In genomic region chr6:61835214-61835613, GRCh38 we compare ENCODE assay signal across 29 cellular contexts.
DNase-seq lines count a peak whose midpoint lies in the region; ATAC-seq and TF ChIP-seq lines count a peak whose summit lies in the region.
"Had no signal": no experiment of that assay in that cellular context is flagged by ENCODE, and none has a peak within 500 bp of the region (broad histone marks: within the 10 kb centered on the region; RNA-seq: fewer than 3 reads in every experiment).

No MANE protein-coding gene starts in this region.

- TF ChIP-seq RAD21 in neural cell (conservative IDR thresholded peaks at IDR 0.05), result no peak

- no peak overlapping the region for H2AFZ ChIP-seq in neural cell (ENCODE audit: low read depth, low read length)

- no peak for DNase-seq in dorsolateral prefrontal cortex
- no peak for DNase-seq in brain microvascular endothelial cell
- DNase-seq: 8988T; ACHN; AML-193; BE2C; C1 segment of cervical spinal cord; Caco-2; Calu3; CD4-positive, alpha-beta memory T cell; CD4-positive, alpha-beta T cell; CD4-positive, CD25-positive, alpha-beta regulatory T cell; CD8-positive, alpha-beta memory T cell; CD8-positive, alpha-beta T cell; COR-L47; DMS 273 treated with DMSO at 0.1 percent for 48 hours; DMS153; DMS53; DMS79; DMS79 treated with DMSO at 0.1 percent for 48 hours; DND-41; EL had no signal

- H3K9me2 ChIP-seq in neural cell (ENCODE audit: insufficient read depth, low read length), result no peaks in the 10 kb centered on the region

- ATAC-seq in HG03097 (IDR thresholded peaks at IDR 0.05; ENCODE audit: low FRiP score, unreplicated experiment), result no peak
- ATAC-seq: A549; CD8-positive, alpha-beta T cell had no signal

- no peak overlapping the region for H3K4me2 ChIP-seq in neural cell (ENCODE audit: low read length)
- H3K4me2 ChIP-seq: A549; BLaER1; BLaER1 treated with 17β-estradiol and CSF1 and Interleukin-3, amounts not matched to agents 10 nM and 100 nM had no signal

- no peaks in the 10 kb centered on the region for H3K27me3 ChIP-seq in dorsolateral prefrontal cortex
- H3K27me3 ChIP-seq in neural cell (ENCODE audit: insufficient read depth, low read depth, low read length), result no peaks in the 10 kb centered on the region
- H3K27me3 ChIP-seq in brain microvascular endothelial cell (replicated peaks), result no peaks in the 10 kb centered on the region
- H3K27me3 ChIP-seq: BE2C; BLaER1; BLaER1 treated with 17β-estradiol and CSF1 and Interleukin-3, amounts not matched to agents 10 nM and 100 nM had no signal

- in situ Hi-C loops in brain microvascular endothelial cell (cut with HindIII; ENCODE audit: low pct_ligation_motif_present, low sequenced_read_pairs), result no loop called here

- no peaks in the 10 kb centered on the region for H3K79me2 ChIP-seq in neural cell (replicated peaks; ENCODE audit: insufficient read depth, low read length)

- no peak overlapping the region for H3K4me3 ChIP-seq in dorsolateral prefrontal cortex
- H3K4me3 ChIP-seq in neural cell (ENCODE audit: low read length), result no peak overlapping the region
- no peak overlapping the region for H3K4me3 ChIP-seq in brain microvascular endothelial cell (ENCODE audit: low read depth, low read length)
- H3K4me3 ChIP-seq: A549; BLaER1; BLaER1 treated with 17β-estradiol and CSF1 and Interleukin-3, amounts not matched to agents 10 nM and 100 nM had no signal

- TF ChIP-seq CTCF in dorsolateral prefrontal cortex (IDR thresholded peaks at IDR 0.05 in 54 of 56, conservative IDR thresholded peaks at IDR 0.05 in 2 of 56; ENCODE audit: low read depth in 1 of 56, partially characterized antibody in 56 of 56) (no peak), neural cell (IDR thresholded peaks at IDR 0.05; ENCODE audit: poor library complexity, severe bottlenecking) (no peak), brain microvascular endothelial cell (IDR thresholded peaks at IDR 0.05; ENCODE audit: low read depth, low read length, missing control alignments) (no peak)

- no peaks in the 10 kb centered on the region for H3K9me3 ChIP-seq in neural cell (ENCODE audit: low read length)
- H3K9me3 ChIP-seq: A549; BE2C; BLaER1; BLaER1 treated with 17β-estradiol and CSF1 and Interleukin-3, amounts not matched to agents 10 nM and 100 nM; Caco-2 had no signal

- H3K36me3 ChIP-seq in neural cell (ENCODE audit: insufficient read depth, low read length), result no peaks in the 10 kb centered on the region
- H3K36me3 ChIP-seq in brain microvascular endothelial cell (replicated peaks), result no peaks in the 10 kb centered on the region
- H3K36me3 ChIP-seq: BE2C; BLaER1; BLaER1 treated with 17β-estradiol and CSF1 and Interleukin-3, amounts not matched to agents 10 nM and 100 nM had no signal

- H4K20me1 ChIP-seq in neural cell (ENCODE audit: insufficient read depth), result no peaks in the 10 kb centered on the region
- H4K20me1 ChIP-seq: BLaER1; BLaER1 treated with 17β-estradiol and CSF1 and Interleukin-3, amounts not matched to agents 10 nM and 100 nM had no signal

- peak; percentile 84 for TF ChIP-seq EP300 in neural cell (conservative IDR thresholded peaks at IDR 0.05; ENCODE audit: poor library complexity, severe bottlenecking)

- H3F3A ChIP-seq in neural cell (ENCODE audit: insufficient read depth, low read length, poor library complexity, severe bottlenecking), result no peaks in the 10 kb centered on the region

- no peak overlapping the region for H3K9ac ChIP-seq in neural cell (ENCODE audit: low read length)
- H3K9ac ChIP-seq: BLaER1; BLaER1 treated with 17β-estradiol and CSF1 and Interleukin-3, amounts not matched to agents 10 nM and 100 nM had no signal

- H3K27ac ChIP-seq in dorsolateral prefrontal cortex (peak overlapping the region in 31 of 59 donors; percentile 0 to 77 (median 37)), neural cell (ENCODE audit: low read length) (peak overlapping the region; percentile 72), brain microvascular endothelial cell (no peak overlapping the region)
- H3K27ac ChIP-seq: 22Rv1; A549; BLaER1; BLaER1 treated with 17β-estradiol and CSF1 and Interleukin-3, amounts not matched to agents 10 nM and 100 nM; C4-2B had no signal

- intact Hi-C loops in dorsolateral prefrontal cortex (cut with DNase I), result no loop called here

TF ChIP-seq in neural cell, 6 proteins besides CTCF, POLR2A, EP300 and RAD21:
- TF ChIP-seq MXI1 (conservative IDR thresholded peaks at IDR 0.05; ENCODE audit: poor library complexity, severe bottlenecking) (no peak), TAF1 (IDR thresholded peaks at IDR 0.05; ENCODE audit: low read depth) (no peak), SMC3 (conservative IDR thresholded peaks at IDR 0.05; ENCODE audit: poor library complexity) (no peak), REST (IDR thresholded peaks at IDR 0.05; ENCODE audit: borderline replicate concordance) (peak; percentile 17), POLR2AphosphoS5 (IDR thresholded peaks at IDR 0.05) (peak; percentile 54), EZH2 (IDR thresholded peaks at IDR 0.05; ENCODE audit: borderline replicate concordance, insufficient read depth, low read length, poor library complexity, severe bottlenecking) (no peak)
TF ChIP-seq in neural cell: peak in this region for 2.
